ENCODE assay signal across 20 cellular contexts in genomic region chr4:29259556-29259955, GRCh38.
DNase-seq lines count a peak whose midpoint lies in the region; ATAC-seq and TF ChIP-seq lines count a peak whose summit lies in the region.
"Had no signal": no experiment of that assay in that cellular context is flagged by ENCODE, and none has a peak within 500 bp of the region (broad histone marks: within the 10 kb centered on the region; RNA-seq: fewer than 3 reads in every experiment).

No MANE protein-coding gene starts in this region.

- H3K27me3 ChIP-seq in mammary epithelial cell (ENCODE audit: insufficient read depth, low read length) (no peaks in the 10 kb centered on the region), GM23338 (ENCODE audit: insufficient read depth) (no peaks in the 10 kb centered on the region), PC-3 (ENCODE audit: low read length) (no peaks in the 10 kb centered on the region), foreskin keratinocyte (no peaks in the 10 kb centered on the region)
- H3K27me3 ChIP-seq: BLaER1 treated with 17β-estradiol and CSF1 and Interleukin-3, amounts not matched to agents 10 nM and 100 nM had no signal

- BruUV-seq in MCF 10A (replicated peaks; lab: Mats Ljungman, UMichigan) (no TSS peak), mammary epithelial cell (replicated peaks; lab: Mats Ljungman, UMichigan) (no TSS peak), PC-3 (replicated peaks; lab: Mats Ljungman, UMichigan) (no TSS peak)

- ATAC-seq in GM23338 (no peak), PC-3 (peak; percentile 43), foreskin keratinocyte (peak; percentile 84), HG03354 (IDR thresholded peaks at IDR 0.05; ENCODE audit: poor library complexity, severe bottlenecking, unreplicated experiment) (no peak)
- ATAC-seq: A549; CD8-positive, alpha-beta T cell; GM12878 had no signal

- dilution Hi-C loops in mammary epithelial cell (cut with HindIII; ENCODE audit: low sequenced_read_pairs), result no loop called here

- H4K20me1 ChIP-seq in mammary epithelial cell (ENCODE audit: insufficient read depth, low read length) (no peaks in the 10 kb centered on the region), GM23338 (replicated peaks; ENCODE audit: insufficient read depth) (no peaks in the 10 kb centered on the region), PC-3 (ENCODE audit: low read length) (no peaks in the 10 kb centered on the region)
- H4K20me1 ChIP-seq: BLaER1 treated with 17β-estradiol and CSF1 and Interleukin-3, amounts not matched to agents 10 nM and 100 nM had no signal

- POLR2A ChIA-PET in MCF 10A (lab: Yijun Ruan, JAX), result no interaction called here
- POLR2A ChIA-PET in PC-3 (lab: Charles Lee; ENCODE audit: unreplicated experiment), result no interaction called here

- H3K36me3 Mint-ChIP-seq in MCF 10A (ENCODE audit: insufficient read depth, unreplicated experiment) (no peaks in the 10 kb centered on the region), GM23338 (ENCODE audit: low read depth) (peaks cover 19% of the 10 kb centered on the region)
- H3K36me3 Mint-ChIP-seq: CD8-positive, alpha-beta T cell had no signal

- H3K4me1 Mint-ChIP-seq in MCF 10A (ENCODE audit: insufficient read depth, unreplicated experiment) (peaks cover 6% of the 10 kb centered on the region), GM23338 (no peaks in the 10 kb centered on the region; the same call in 2 of the 3 replicates)
- H3K4me1 Mint-ChIP-seq: B cell had no signal

- H3K27ac Mint-ChIP-seq in MCF 10A (ENCODE audit: low read depth, unreplicated experiment) (peak overlapping the region; percentile 49), GM23338 (no peak overlapping the region)
- H3K27ac Mint-ChIP-seq: B cell; CD4-positive, alpha-beta T cell; CD8-positive, alpha-beta T cell had no signal

- H3K27ac ChIP-seq in mammary epithelial cell (ENCODE audit: insufficient read depth, low read depth, low read length), result no peak overlapping the region
- no peak overlapping the region for H3K27ac ChIP-seq in GM23338 (ENCODE audit: low read depth)
- no peak overlapping the region for H3K27ac ChIP-seq in PC-3 (ENCODE audit: low read length)
- no peak overlapping the region for H3K27ac ChIP-seq in foreskin keratinocyte
- H3K27ac ChIP-seq: 22Rv1; A549; BLaER1 treated with 17β-estradiol and CSF1 and Interleukin-3, amounts not matched to agents 10 nM and 100 nM; C4-2B had no signal

- CTCF ChIA-PET in MCF 10A (lab: Yijun Ruan, JAX), result no interaction called here
- CTCF ChIA-PET in mammary epithelial cell (lab: Charles Lee; ENCODE audit: low non-redundant PET), result no interaction called here
- CTCF ChIA-PET in PC-3 (lab: Charles Lee), result no interaction called here

- H3K9me3 ChIP-seq in mammary epithelial cell (replicated peaks; ENCODE audit: insufficient read depth, low read length) (no peaks in the 10 kb centered on the region), PC-3 (ENCODE audit: low read length) (no peaks in the 10 kb centered on the region)
- H3K9me3 ChIP-seq: A549, Caco-2 had no signal

- H2AFZ ChIP-seq in mammary epithelial cell (ENCODE audit: low read depth, low read length) (no peak overlapping the region), GM23338 (peak overlapping the region; percentile 49; the same call in 1 of the 2 replicates), PC-3 (ENCODE audit: low read length) (no peak overlapping the region)

- H3K4me3 Mint-ChIP-seq in MCF 10A (ENCODE audit: unreplicated experiment), result no peak overlapping the region
- H3K4me3 Mint-ChIP-seq in GM23338, result no peak overlapping the region
- H3K4me3 Mint-ChIP-seq: B cell; CD4-positive, alpha-beta T cell; CD8-positive, alpha-beta T cell had no signal

- H3K79me2 ChIP-seq in mammary epithelial cell (ENCODE audit: insufficient read depth, low read length), result no peaks in the 10 kb centered on the region
- no peaks in the 10 kb centered on the region for H3K79me2 ChIP-seq in GM23338 (replicated peaks; ENCODE audit: insufficient read depth)
- H3K79me2 ChIP-seq in PC-3 (ENCODE audit: low read length), result no peaks in the 10 kb centered on the region

- in situ Hi-C loops in mammary epithelial cell (cut with MboI; ENCODE audit: low sequenced_read_pairs in 2 of 2), result no loop called here

- 57% methylated on average over 2 of the region's 2 CpGs for whole genome bisulfite sequencing in mammary epithelial cell (ENCODE audit: low coverage, missing lambda C conversion rate)

- H3K9me3 Mint-ChIP-seq in MCF 10A (ENCODE audit: unreplicated experiment) (peaks cover 7% of the 10 kb centered on the region), GM23338 (peaks cover 23% of the 10 kb centered on the region)

- H3K4me3 ChIP-seq in mammary epithelial cell (replicated peaks in 1 of 3; ENCODE audit: insufficient read depth in 1 of 3, low read depth in 2 of 3, low read length in 3 of 3) (no peak overlapping the region), GM23338 (no peak overlapping the region), PC-3 (ENCODE audit: low read length) (no peak overlapping the region)
- H3K4me3 ChIP-seq: A549; BLaER1 treated with 17β-estradiol and CSF1 and Interleukin-3, amounts not matched to agents 10 nM and 100 nM; GM12878 had no signal

- no peak overlapping the region for H3K9ac ChIP-seq in mammary epithelial cell (ENCODE audit: insufficient read depth, low read length)
- H3K9ac ChIP-seq in PC-3 (ENCODE audit: low read length), result no peak overlapping the region
- H3K9ac ChIP-seq: BLaER1 treated with 17β-estradiol and CSF1 and Interleukin-3, amounts not matched to agents 10 nM and 100 nM had no signal

- DNase-seq in MCF 10A (ENCODE audit: unreplicated experiment) (peak; percentile 18), mammary epithelial cell (no peak), GM23338 (ENCODE audit: low spot score) (no peak), PC-3 (peak; percentile 34), foreskin keratinocyte (peak; percentile 25 to 60), GM19238 (ENCODE audit: insufficient read length, low spot score) (no peak), NCI-H1105 treated with DMSO at 0.1 percent for 48 hours (lab: John Stamatoyannopoulos, UW) (no peak)
- DNase-seq: AML-193; Caco-2; Calu3; CD4-positive, alpha-beta T cell; CD8-positive, alpha-beta T cell; DMS79 treated with DMSO at 0.1 percent for 48 hours had no signal

- H3K36me3 ChIP-seq in mammary epithelial cell (ENCODE audit: insufficient read depth, low read length), result no peaks in the 10 kb centered on the region
- no peaks in the 10 kb centered on the region for H3K36me3 ChIP-seq in GM23338 (ENCODE audit: insufficient read depth)
- H3K36me3 ChIP-seq in PC-3 (ENCODE audit: low read depth, low read length), result no peaks in the 10 kb centered on the region
- H3K36me3 ChIP-seq: BLaER1 treated with 17β-estradiol and CSF1 and Interleukin-3, amounts not matched to agents 10 nM and 100 nM had no signal

- H3K4me1 ChIP-seq in mammary epithelial cell (ENCODE audit: insufficient read depth, low read length) (no peaks in the 10 kb centered on the region), GM23338 (ENCODE audit: insufficient read depth) (no peaks in the 10 kb centered on the region), PC-3 (ENCODE audit: insufficient read depth, low read length) (no peaks in the 10 kb centered on the region), foreskin keratinocyte (peaks cover 4% of the 10 kb centered on the region)
- H3K4me1 ChIP-seq: A549; BLaER1 treated with 17β-estradiol and CSF1 and Interleukin-3, amounts not matched to agents 10 nM and 100 nM; Caco-2 had no signal

- no peaks in the 10 kb centered on the region; the same call in none of the 2 replicates for H3K9me2 ChIP-seq in GM23338 (ENCODE audit: insufficient read depth)
- H3K9me2 ChIP-seq in PC-3 (replicated peaks; ENCODE audit: low read length), result no peaks in the 10 kb centered on the region

- intact Hi-C loops in MCF 10A (cut with micrococcal nuclease), result no loop called here
- intact Hi-C loops in mammary epithelial cell (cut with micrococcal nuclease), result no loop called here
- intact Hi-C loops in PC-3 (cut with micrococcal nuclease), result no loop called here

- H3K4me2 ChIP-seq in mammary epithelial cell (ENCODE audit: insufficient read depth, low read depth, low read length), result no peak overlapping the region
- no peak overlapping the region for H3K4me2 ChIP-seq in GM23338
- H3K4me2 ChIP-seq in PC-3 (ENCODE audit: low read length), result peak overlapping the region; percentile 31; the same call in 1 of the 2 replicates
- H3K4me2 ChIP-seq: A549; BLaER1 treated with 17β-estradiol and CSF1 and Interleukin-3, amounts not matched to agents 10 nM and 100 nM had no signal

- H3F3A ChIP-seq in GM23338 (replicated peaks; ENCODE audit: low read depth) (no peaks in the 10 kb centered on the region), PC-3 (ENCODE audit: low read length, unreplicated experiment) (no peaks in the 10 kb centered on the region)

- no peaks in the 10 kb centered on the region for H3K27me3 Mint-ChIP-seq in MCF 10A (ENCODE audit: insufficient read depth, unreplicated experiment)
- H3K27me3 Mint-ChIP-seq in GM23338 (ENCODE audit: insufficient read depth, low read depth, poor library complexity), result peaks cover 2% of the 10 kb centered on the region
- H3K27me3 Mint-ChIP-seq: B cell; CD4-positive, alpha-beta T cell had no signal

- TF ChIP-seq CTCF in MCF 10A (IDR thresholded peaks at IDR 0.05; ENCODE audit: unreplicated experiment) (no peak), mammary epithelial cell (conservative IDR thresholded peaks at IDR 0.05 in 1 of 2, IDR thresholded peaks at IDR 0.05 in 1 of 2; ENCODE audit: extremely low read depth in 1 of 2, insufficient read depth in 1 of 2, low read depth in 1 of 2, low read length in 2 of 2) (no peak), GM23338 (conservative IDR thresholded peaks at IDR 0.05; ENCODE audit: low read depth in 2 of 2) (no peak), PC-3 (conservative IDR thresholded peaks at IDR 0.05; ENCODE audit: low read depth, low read length) (no peak), foreskin keratinocyte (conservative IDR thresholded peaks at IDR 0.05) (no peak)

TF ChIP-seq in GM23338, 12 proteins besides CTCF, POLR2A, EP300 and RAD21 (continues in another document):
- TF ChIP-seq ZNF331 (CRISPR knock-in tag; IDR thresholded peaks at IDR 0.05; ENCODE audit: low read depth) (no peak), STAT1 (IDR thresholded peaks at IDR 0.05; ENCODE audit: unreplicated experiment) (no peak)

Comparison
In these comparisons a context has a peak if more than half of its experiments do, and no peak if none do; other contexts are left out.
1. DNase-seq: peak in MCF 10A (single experiment), PC-3 (single experiment) and foreskin keratinocyte (2 of 2); none in mammary epithelial cell (single experiment), GM23338 (single experiment), GM19238 (single experiment) and NCI-H1105 treated with DMSO at 0.1 percent for 48 hours (single experiment).
2. ATAC-seq: peak in PC-3 (single experiment) and foreskin keratinocyte (single experiment); none in GM23338 (single experiment) and HG03354 (single experiment).